8 cellular contexts compared by ENCODE assay signal in genomic region chr18:51197661-51198424, GRCh38. TPM values are rescaled to one million over a fixed set of nuclear protein-coding genes. Genes with fewer than 3 reads are reported as not detected.
DNase-seq lines count a peak whose midpoint lies in the region; ATAC-seq, FAIRE-seq and TF ChIP-seq lines count a peak whose summit lies in the region.

MEX3C (minus strand) TSS chr18:51197681; CDS start chr18:51197320, 361 bp downstream.

- DNase-seq in NCI-H187 treated with DMSO at 0.1 percent for 48 hours (lab: John Stamatoyannopoulos, UW) (peak; percentile 87), anterior cingulate cortex (lab: John Stamatoyannopoulos, UW) (peak; percentile 78 to 100 (median 99)), right atrium auricular region (ENCODE audit: low spot score) (peak; percentile 99), psoas muscle (peak; percentile 99 to 100), urothelium cell line (ENCODE audit: low spot score) (peak; percentile 91)

- H3K4me1 ChIP-seq in right atrium auricular region (peaks cover 0 to 26% of the 10 kb centered on the region in 2 donors), psoas muscle (peaks cover 26% of the 10 kb centered on the region)

- peak; percentile 80 for ATAC-seq in GM18502 (IDR thresholded peaks at IDR 0.05; ENCODE audit: poor library complexity, unreplicated experiment)
- ATAC-seq in HG02970 (IDR thresholded peaks at IDR 0.05; ENCODE audit: low FRiP score, unreplicated experiment) = peak; percentile 78
- peak; percentile 93 to 96 (median 94) for ATAC-seq in psoas muscle

- intact Hi-C loops in T-helper 2 cell treated with Interferon-gamma antibody and Interleukin-4, amounts not matched to agents 100 ng/mL and 5 ng/mL, for 36 hours (cut with micrococcal nuclease) = loop anchor here (1.0 to 5.0 kb wide), 6 partner anchors 13 to 911 kb away; partner anchors contain the start of genes CXXC1, ELAC1 and SMAD4
- intact Hi-C loops in psoas muscle (cut with DNase I) = loop anchor here in 1 of 2 donors (5.0 to 10.0 kb wide), 2 partner anchors 231 to 913 kb away; partner anchors contain the start of genes CXXC1, ELAC1 and MBD1

- H3K4me3 ChIP-seq in right atrium auricular region (peak within 1 kb of the TSS; percentile 81 to 96), psoas muscle (peak within 1 kb of the TSS; percentile 91)

- TF ChIP-seq CTCF in right atrium auricular region (IDR thresholded peaks at IDR 0.05) (peak in 1 of 2 donors; percentile 50), psoas muscle (IDR thresholded peaks at IDR 0.05) (peak; percentile 46)

- WGBS in psoas muscle, 3 donors = 0 to 1% (median 0%) methylated on average over 38 to 51 of the region's 51 CpGs

- H3K27ac ChIP-seq in right atrium auricular region (peak within 1 kb of the TSS; percentile 97 to 99), psoas muscle (peak within 1 kb of the TSS; percentile 91)

- FAIRE-seq in urothelium cell line (lab: Jason Lieb, UNC) = no peak

- no peaks in the 10 kb centered on the region for H3K27me3 ChIP-seq in right atrium auricular region
- H3K27me3 ChIP-seq in psoas muscle (ENCODE audit: insufficient read depth in 3 of 3, low read length in 2 of 3) = no peaks in the 10 kb centered on the region

- H3K36me3 ChIP-seq in right atrium auricular region (no peaks in the 10 kb centered on the region), psoas muscle (ENCODE audit: insufficient read depth in 1 of 2, low read depth in 1 of 2) (no peaks in the 10 kb centered on the region)

- no peaks in the 10 kb centered on the region for H3K9me3 ChIP-seq in right atrium auricular region
- H3K9me3 ChIP-seq in psoas muscle = no peaks in the 10 kb centered on the region

RNA-seq across cellular contexts. Expression of gene MEX3C, which starts in this region (rescaled TPM):
- 41.3 and 45.7 TPM in 2 replicates for total RNA-seq in T-helper 2 cell treated with Interferon-gamma antibody and Interleukin-4, amounts not matched to agents 100 ng/mL and 5 ng/mL, for 36 hours
- total RNA-seq in right atrium auricular region = 10 to 100 TPM; 15.9 to 16.2 TPM
- 10 to 100 TPM; 13.6 to 15.1 (median 14.5) TPM for total RNA-seq in psoas muscle
- polyA plus RNA-seq in psoas muscle = 1 to 10 TPM; 5.1 to 9.5 (median 5.8) TPM

Comparison
In these comparisons a context has a peak if more than half of its experiments do, and no peak if none do; other contexts are left out.
1. Peak in every context shown above with its lines: DNase-seq, ATAC-seq, H3K4me3 ChIP-seq and H3K27ac ChIP-seq.